Comparison of ENCODE assay signal across 8 cellular contexts in genomic region chr22:21735198-21736083, GRCh38. TPM values are rescaled to one million over a fixed set of nuclear protein-coding genes. Genes with fewer than 3 reads are reported as not detected.
A peak's percentile ranks its signal among the peaks of the same experiment; 100 is the strongest.
DNase-seq lines count a peak whose midpoint lies in the region; ATAC-seq and TF ChIP-seq lines count a peak whose summit lies in the region.

A gene with protein sequence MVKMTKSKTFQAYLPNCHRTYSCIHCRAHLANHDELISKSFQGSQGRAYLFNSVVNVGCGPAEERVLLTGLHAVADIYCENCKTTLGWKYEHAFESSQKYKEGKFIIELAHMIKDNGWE (minus strand): TSS chr22:21735794. CDS start chr22:21710744, 25,050 bp downstream.

- H3K27me3 ChIP-seq in HUES48 (ENCODE audit: control insufficient read depth, insufficient read depth, low read length) (peaks cover 20% of the 10 kb centered on the region), OCI-LY1 (ENCODE audit: insufficient read depth, low read length) (no peaks in the 10 kb centered on the region)

- ATAC-seq in GM21390 (IDR thresholded peaks at IDR 0.05; ENCODE audit: unreplicated experiment): peak; percentile 77

- no peak for TF ChIP-seq CTCF in OCI-LY1 (IDR thresholded peaks at IDR 0.05; ENCODE audit: low read length)

- H2AFZ ChIP-seq in OCI-LY1 (ENCODE audit: low read length): no peak within 1 kb of the TSS

- peak within 1 kb of the TSS; percentile 83 for H3K9ac ChIP-seq in HUES48 (ENCODE audit: low read depth, low read length)
- H3K9ac ChIP-seq in OCI-LY1 (ENCODE audit: low read length): peak within 1 kb of the TSS; percentile 93

- H3K4me3 ChIP-seq in HUES48 (ENCODE audit: low read depth, low read length) (peak within 1 kb of the TSS; percentile 83), OCI-LY1 (ENCODE audit: low read depth, low read length, poor library complexity, severe bottlenecking) (peak within 1 kb of the TSS; percentile 89)

- H3K36me3 ChIP-seq in HUES48 (ENCODE audit: control insufficient read depth, insufficient read depth, low read length) (no peaks in the 10 kb centered on the region), OCI-LY1 (ENCODE audit: insufficient read depth, low read length) (no peaks in the 10 kb centered on the region)

- H3K4me1 ChIP-seq in HUES48 (ENCODE audit: control insufficient read depth, insufficient read depth, low read length) (peaks cover 7% of the 10 kb centered on the region; the same call in 1 of the 2 replicates), OCI-LY1 (ENCODE audit: insufficient read depth, low read length, severe bottlenecking) (peaks cover 34% of the 10 kb centered on the region)

- no peaks in the 10 kb centered on the region for H4K20me1 ChIP-seq in OCI-LY1 (ENCODE audit: insufficient read depth, low read length)

- in situ Hi-C loops in Caki2 (cut with HindIII; ENCODE audit: low pct_unique_long_range_greater_than_20kb, low sequenced_read_pairs): no loop called here

- H3K4me2 ChIP-seq in OCI-LY1 (ENCODE audit: low read length): peak within 1 kb of the TSS; percentile 98

- peak; percentile 92 for DNase-seq in Caki2 (ENCODE audit: low read depth)
- peak; percentile 94 for DNase-seq in activated T-cell treated with anti-CD3 and anti-CD28 coated beads for 1 hour (ENCODE audit: low read depth)
- peak; percentile 94 for DNase-seq in epidermal melanocyte (ENCODE audit: insufficient read length, low spot score)
- peak; percentile 97 for DNase-seq in midbrain (lab: John Stamatoyannopoulos, UW)
- peak; percentile 84 to 93 for DNase-seq in stimulated activated CD8-positive, alpha-beta memory T cell treated with anti-CD3 and anti-CD28 coated beads, Interleukin-15, amount 100 ng/mL, for 4 hours (ENCODE audit: low read depth in 2 of 2)

- H3K9me3 ChIP-seq in HUES48 (ENCODE audit: control insufficient read depth, insufficient read depth, low read length) (no peaks in the 10 kb centered on the region), OCI-LY1 (ENCODE audit: low read length) (no peaks in the 10 kb centered on the region)

- H3F3A ChIP-seq in OCI-LY1 (ENCODE audit: insufficient read depth, low read length): no peaks in the 10 kb centered on the region

- H3K27ac ChIP-seq in HUES48 (ENCODE audit: low read depth, low read length): peak within 1 kb of the TSS; percentile 82
- H3K27ac ChIP-seq in OCI-LY1 (ENCODE audit: low read depth, low read length, poor library complexity, severe bottlenecking): peak within 1 kb of the TSS; percentile 88

- no peaks in the 10 kb centered on the region for H3K79me2 ChIP-seq in OCI-LY1 (ENCODE audit: insufficient read depth, low read length)

- H3K9me2 ChIP-seq in OCI-LY1 (ENCODE audit: low read depth, low read length): no peaks in the 10 kb centered on the region

RNA-seq across cellular contexts. Expression of the gene that starts here (rescaled TPM):
- 0.75 and 2.2 TPM in 2 replicates for total RNA-seq in Caki2 (2014; rRNA removed; shearing (Covaris generic); ENCODE audit: low replicate concordance)

Comparison
In these comparisons a context has a peak if more than half of its experiments do, and no peak if none do; other contexts are left out.
1. Peak in every context shown above with its lines: DNase-seq, ATAC-seq, H3K4me3 ChIP-seq and H3K27ac ChIP-seq.